ENCODE assay signal across 16 cellular contexts in genomic region chr21:45080232-45080631, GRCh38. TPM values are rescaled to one million over a fixed set of nuclear protein-coding genes. Genes with fewer than 3 reads are reported as not detected.
DNase-seq lines count a peak whose midpoint lies in the region; ATAC-seq and TF ChIP-seq lines count a peak whose summit lies in the region.
"Had no signal": no experiment of that assay in that cellular context is flagged by ENCODE, and none has a peak within 500 bp of the region (broad histone marks: within the 10 kb centered on the region; RNA-seq: fewer than 3 reads in every experiment).

No MANE protein-coding gene starts in this region.

- no peak overlapping the region for H3K56ac ChIP-seq in mesendoderm (ENCODE audit: low read length)

- no peaks in the 10 kb centered on the region for H3K27me3 Mint-ChIP-seq in activated CD4-positive, alpha-beta T cell treated with anti-CD3 and anti-CD28 coated beads for 36 hours

- intact Hi-C loops in activated CD4-positive, alpha-beta T cell treated with anti-CD3 and anti-CD28 coated beads for 36 hours (cut with DNase I, micrococcal nuclease): loop anchor here (2.0 to 10.0 kb wide), 3 partner anchors 25 to 265 kb away; partner anchors contain the start of genes POFUT2 (in 1 of the 2) and SUMO3 (in 1 of the 2)

- no peak overlapping the region for H3K23ac ChIP-seq in mesendoderm (ENCODE audit: low read length)

- H2BK15ac ChIP-seq in mesendoderm (replicated peaks; ENCODE audit: low read depth): no peak overlapping the region

- peaks cover 2% of the 10 kb centered on the region for H3K79me1 ChIP-seq in mesendoderm (ENCODE audit: low read length)

- H3K9ac ChIP-seq in smooth muscle cell (ENCODE audit: low read depth) (no peak overlapping the region), mesendoderm (ENCODE audit: low read length) (no peak overlapping the region)

- H3K27me3 ChIP-seq in smooth muscle cell (ENCODE audit: low read depth) (no peaks in the 10 kb centered on the region), mesendoderm (ENCODE audit: insufficient read depth, low read length, poor library complexity) (peaks cover 2% of the 10 kb centered on the region)
- H3K27me3 ChIP-seq: gastrocnemius medialis had no signal

- H3K27ac Mint-ChIP-seq in activated CD4-positive, alpha-beta T cell treated with anti-CD3 and anti-CD28 coated beads for 36 hours: peak overlapping the region; percentile 98

- no peak overlapping the region for H2BK5ac ChIP-seq in mesendoderm (ENCODE audit: low read length)

- no peaks in the 10 kb centered on the region for H3K9me3 Mint-ChIP-seq in activated CD4-positive, alpha-beta T cell treated with anti-CD3 and anti-CD28 coated beads for 36 hours (ENCODE audit: low read depth)

- peak overlapping the region; percentile 80 for H3K27ac ChIP-seq in KOPT-K1 (ENCODE audit: low read depth, low read length, poor library complexity, severe bottlenecking)
- H3K27ac ChIP-seq in coronary artery: peak overlapping the region in 1 of 2 donors; percentile 24
- peak overlapping the region; percentile 41 for H3K27ac ChIP-seq in smooth muscle cell (ENCODE audit: low read depth)
- H3K27ac ChIP-seq in mesendoderm (ENCODE audit: low read depth, low read length): no peak overlapping the region
- H3K27ac ChIP-seq: gastrocnemius medialis had no signal

- CTCF ChIA-PET in activated CD4-positive, alpha-beta T cell treated with anti-CD3 and anti-CD28 coated beads for 36 hours (lab: Charles Lee): interaction anchor here (0.9 to 5.7 kb wide), 4 partner anchors 9 to 57 kb away, joined by 3 to 41 read pairs (median 4); no protein-coding TSS in a partner anchor

- no peak overlapping the region for H4K8ac ChIP-seq in mesendoderm (ENCODE audit: low read depth, low read length)

- WGBS in smooth muscle cell (ENCODE audit: low lambda C conversion rate): 79% methylated on average over 5 of the region's 5 CpGs
- WGBS in mesendoderm (ENCODE audit: extremely low coverage, insufficient coverage, low lambda C conversion rate): 100% methylated on average over 1 of the region's 5 CpGs

- H2AFZ ChIP-seq in smooth muscle cell (ENCODE audit: low read depth): no peak overlapping the region

- TF ChIP-seq CTCF in coronary artery (IDR thresholded peaks at IDR 0.05) (no peak), smooth muscle cell (IDR thresholded peaks at IDR 0.05; ENCODE audit: borderline replicate concordance, insufficient read depth, poor library complexity, severe bottlenecking) (no peak)

- H3K36me3 Mint-ChIP-seq in activated CD4-positive, alpha-beta T cell treated with anti-CD3 and anti-CD28 coated beads for 36 hours (ENCODE audit: low read depth): peaks cover 32% of the 10 kb centered on the region

- no peak overlapping the region for H3K4ac ChIP-seq in mesendoderm (ENCODE audit: low read depth, low read length)

- H3K4me1 Mint-ChIP-seq in activated CD4-positive, alpha-beta T cell treated with anti-CD3 and anti-CD28 coated beads for 36 hours: peaks cover 99% of the 10 kb centered on the region

- no peaks in the 10 kb centered on the region for H3K4me1 ChIP-seq in smooth muscle cell (ENCODE audit: low read depth)
- H3K4me1 ChIP-seq in mesendoderm (ENCODE audit: control insufficient read depth, low read depth, low read length): no peaks in the 10 kb centered on the region

- H3K9me3 ChIP-seq in KOPT-K1 (ENCODE audit: insufficient read depth, low read length, poor library complexity, severe bottlenecking) (no peaks in the 10 kb centered on the region), smooth muscle cell (replicated peaks; ENCODE audit: low read depth) (no peaks in the 10 kb centered on the region)
- H3K9me3 ChIP-seq: gastrocnemius medialis had no signal

- no peaks in the 10 kb centered on the region for H3K36me3 ChIP-seq in KOPT-K1 (ENCODE audit: insufficient read depth, low read length)
- no peaks in the 10 kb centered on the region for H3K36me3 ChIP-seq in smooth muscle cell (ENCODE audit: low read depth)
- H3K36me3 ChIP-seq in mesendoderm (ENCODE audit: control insufficient read depth, insufficient read depth, low read length): no peaks in the 10 kb centered on the region

- DNase-seq in activated CD4-positive, alpha-beta T cell treated with anti-CD3 and anti-CD28 coated beads for 36 hours: no peak
- no peak for DNase-seq in activated CD4-positive, alpha-beta T cell treated with anti-CD3 and anti-CD28 coated beads for 4 hours
- peak; percentile 49 for DNase-seq in coronary artery (ENCODE audit: low spot score)
- no peak for DNase-seq in smooth muscle cell (lab: John Stamatoyannopoulos, UW; ENCODE audit: unreplicated experiment)
- DNase-seq in mesendoderm: no peak
- no peak for DNase-seq in DMS79 treated with DMSO at 0.1 percent for 48 hours (lab: John Stamatoyannopoulos, UW)
- DNase-seq in occipital lobe (lab: John Stamatoyannopoulos, UW): no peak
- DNase-seq: activated CD4-positive, alpha-beta T cell treated with anti-CD3 and anti-CD28 coated beads for 1 hour; central memory CD4-positive, alpha-beta T cell; gastrocnemius medialis; GDM1; NCI-H1092; NCI-H82; RPMI8226; small intestine had no signal

- no peak for ATAC-seq in activated CD4-positive, alpha-beta T cell treated with anti-CD3 and anti-CD28 coated beads for 36 hours
- ATAC-seq: gastrocnemius medialis had no signal

- H3F3A ChIP-seq in smooth muscle cell (ENCODE audit: low read depth): peaks cover 40% of the 10 kb centered on the region

- H4K20me1 ChIP-seq in smooth muscle cell (ENCODE audit: low read depth): peaks cover 94% of the 10 kb centered on the region

- H2AK5ac ChIP-seq in mesendoderm (ENCODE audit: low read length): no peak overlapping the region

- no peak overlapping the region for H2BK120ac ChIP-seq in mesendoderm (ENCODE audit: low read depth, low read length)

- H3K4me2 ChIP-seq in smooth muscle cell (no peak overlapping the region), mesendoderm (ENCODE audit: low read length) (no peak overlapping the region)

- POLR2A ChIA-PET in activated CD4-positive, alpha-beta T cell treated with anti-CD3 and anti-CD28 coated beads for 36 hours (lab: Charles Lee): no interaction called here

- H3K4me3 ChIP-seq in coronary artery: no peak overlapping the region
- no peak overlapping the region for H3K4me3 ChIP-seq in smooth muscle cell
- no peak overlapping the region for H3K4me3 ChIP-seq in mesendoderm (ENCODE audit: low read length)
- H3K4me3 ChIP-seq: gastrocnemius medialis had no signal

- H3K18ac ChIP-seq in mesendoderm (ENCODE audit: low read length): no peak overlapping the region

- no peak overlapping the region for H4K5ac ChIP-seq in mesendoderm (ENCODE audit: low read length)

- H3K79me2 ChIP-seq in smooth muscle cell (ENCODE audit: low read depth) (peaks cover 85% of the 10 kb centered on the region), mesendoderm (ENCODE audit: control insufficient read depth, insufficient read depth, low read length) (no peaks in the 10 kb centered on the region)

- H3K4me3 Mint-ChIP-seq in activated CD4-positive, alpha-beta T cell treated with anti-CD3 and anti-CD28 coated beads for 36 hours: peak overlapping the region; percentile 48

RNA-seq across cellular contexts. Expression of gene ADARB1, which starts 5.9 kb away (rescaled TPM):
- 10 to 100 TPM; 32.8 to 37.7 TPM for total RNA-seq in activated CD4-positive, alpha-beta T cell treated with anti-CD3 and anti-CD28 coated beads for 36 hours
- total RNA-seq in smooth muscle cell: 20.3 and 28.9 TPM in 2 replicates
- polyA plus RNA-seq in smooth muscle cell: 25.6 and 27.6 TPM in 2 replicates
- polyA plus RNA-seq in mesendoderm (2013, experiment 1 of 2): 4.6 TPM
- polyA plus RNA-seq in mesendoderm (2013, experiment 2 of 2): 4.7 TPM
- 17.0 TPM for total RNA-seq in occipital lobe
